In the genomic region with DNA sequence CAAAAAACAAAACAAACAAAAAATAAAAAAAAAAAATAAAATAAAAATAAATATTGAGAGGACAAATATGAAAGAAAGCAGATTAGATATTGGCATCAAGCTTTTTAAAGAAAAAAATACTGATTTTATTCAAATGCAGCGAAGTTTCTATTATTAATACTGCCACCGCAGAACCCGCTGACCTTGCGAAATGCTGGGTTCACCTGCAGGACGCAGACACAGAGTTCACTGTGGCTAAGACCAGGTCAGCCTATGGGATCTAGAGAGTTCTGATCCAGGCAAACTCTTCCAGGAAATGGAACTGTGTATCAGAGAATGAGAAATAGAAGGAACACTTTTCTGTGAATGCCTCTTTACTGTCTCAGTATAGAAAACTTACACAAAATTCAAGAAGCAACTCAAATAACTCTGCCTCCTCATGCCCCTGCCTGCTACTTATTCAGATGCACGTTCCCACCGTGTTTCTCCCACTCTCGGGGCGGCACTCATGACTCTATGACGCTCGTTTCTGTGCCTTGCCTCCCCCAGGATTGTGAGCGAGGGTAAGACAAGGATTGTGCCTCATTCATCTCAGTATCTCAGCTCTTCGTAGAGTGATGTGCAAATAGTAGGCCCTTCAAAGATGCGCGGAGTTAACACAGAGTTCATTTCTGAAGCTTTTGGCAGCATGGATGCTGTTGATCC, we compare ENCODE assay signal across 19 cellular contexts. TPM values are rescaled to one million over a fixed set of nuclear protein-coding genes. Genes with fewer than 3 reads are reported as not detected.
A peak's percentile ranks its signal among the peaks of the same experiment; 100 is the strongest.
DNase-seq lines count a peak whose midpoint lies in the region; ATAC-seq, FAIRE-seq and TF ChIP-seq lines count a peak whose summit lies in the region.
"Had no signal": no experiment of that assay in that cellular context is flagged by ENCODE, and none has a peak within 500 bp of the region (broad histone marks: within the 10 kb centered on the region; RNA-seq: fewer than 3 reads in every experiment).

No MANE protein-coding gene starts in this region.

- no peaks in the 10 kb centered on the region for H3K9me3 Mint-ChIP-seq in endothelial cell (ENCODE audit: unreplicated experiment)
- H3K9me3 Mint-ChIP-seq in activated T-helper 1 cell treated with anti-CD3 and anti-CD28 coated beads, Interleukin-12 subunit alpha, Interleukin-12 subunit beta, Interleukin-2, Interleukin-4 antibody, amounts not matched to agents 30 ng/mL and 10 ng/mL and 1 ng/mL, durations not matched to agents 14 hours and 24 hours and 36 hours, result no peaks in the 10 kb centered on the region
- H3K9me3 Mint-ChIP-seq: CD4-positive, alpha-beta T cell had no signal

- no peaks in the 10 kb centered on the region for H3K79me2 ChIP-seq in K562 (ENCODE audit: control insufficient read depth, insufficient read depth, low read length)

- no peaks in the 10 kb centered on the region for H3K4me1 ChIP-seq in A549
- H3K4me1 ChIP-seq in K562 (replicated peaks in 1 of 2; ENCODE audit: control insufficient read depth in 2 of 2, insufficient read depth in 2 of 2, low read length in 2 of 2), result no peaks in the 10 kb centered on the region
- H3K4me1 ChIP-seq in right lobe of liver, result peaks cover 0 to 17% (median 0%) of the 10 kb centered on the region in 4 donors
- H3K4me1 ChIP-seq in sigmoid colon, result peaks cover 0 to 49% (median 43%) of the 10 kb centered on the region in 4 donors

- POLR2A ChIA-PET in A549 (lab: Yijun Ruan, JAX) (no interaction called here), K562 (lab: Yijun Ruan, JAX) (no interaction called here)

- peaks cover 20 to 47% of the 10 kb centered on the region in 2 experiments; a peak in 4 of 5 replicates for H3K27me3 ChIP-seq in K562 (ENCODE audit: control insufficient read depth in 2 of 2, insufficient read depth in 2 of 2, low read length in 2 of 2)
- H3K27me3 ChIP-seq in right lobe of liver, result no peaks in the 10 kb centered on the region
- no peaks in the 10 kb centered on the region for H3K27me3 ChIP-seq in sigmoid colon

- no peaks in the 10 kb centered on the region for H3K36me3 ChIP-seq in K562 (ENCODE audit: control insufficient read depth, insufficient read depth, low read length)
- H3K36me3 ChIP-seq in right lobe of liver, result no peaks in the 10 kb centered on the region
- no peaks in the 10 kb centered on the region for H3K36me3 ChIP-seq in sigmoid colon

- H2AFZ ChIP-seq in K562 (ENCODE audit: low read depth, low read length), result no peak overlapping the region

- no peak for DNase-seq in A549 (ENCODE audit: low read depth in 1 of 2, low spot score in 1 of 2)
- DNase-seq in K562 (ENCODE audit: extremely low read depth in 1 of 4, low spot score in 3 of 4), result no peak
- peak in 1 of 3 donors; percentile 29 for DNase-seq in right lobe of liver
- DNase-seq in sigmoid colon, result no peak
- no peak for DNase-seq in activated T-cell treated with anti-CD3 and anti-CD28 coated beads, Interleukin-2, amount 50 U/mL, for 48 hours
- DNase-seq in endothelial cell (ENCODE audit: low spot score), result no peak
- no peak for DNase-seq in DMS53 treated with DMSO at 0.1 percent for 48 hours (lab: John Stamatoyannopoulos, UW; ENCODE audit: unreplicated experiment)
- no peak for DNase-seq in activated T-helper 1 cell treated with anti-CD3 and anti-CD28 coated beads, Interleukin-12 subunit alpha, Interleukin-12 subunit beta, Interleukin-2, Interleukin-4 antibody, amounts not matched to agents 30 ng/mL and 10 ng/mL and 1 ng/mL, durations not matched to agents 14 hours and 24 hours and 36 hours (ENCODE audit: low spot score)
- DNase-seq: CD4-positive, alpha-beta T cell; DMS153; GF-D8; KBM-7; NCI-H1105 treated with DMSO at 0.1 percent for 48 hours; NCI-H1694; NCI-H510A; NCI-H774; SHP77 had no signal

- no peaks in the 10 kb centered on the region; the same call in 1 of the 2 replicates for H4K20me1 ChIP-seq in K562 (replicated peaks; ENCODE audit: control insufficient read depth, insufficient read depth, low read length)

- H3K27ac ChIP-seq in A549, result no peak overlapping the region
- no peak overlapping the region; the same call in 2 of the 3 replicates for H3K27ac ChIP-seq in K562 (ENCODE audit: extremely low read depth, low read depth, low read length)
- no peak overlapping the region for H3K27ac ChIP-seq in right lobe of liver
- H3K27ac ChIP-seq in sigmoid colon, result peak overlapping the region in 3 of 4 donors; percentile 85 to 89 (median 87)
- H3K27ac ChIP-seq: 22Rv1 had no signal

- peaks cover 5% of the 10 kb centered on the region for H3K27me3 Mint-ChIP-seq in endothelial cell (ENCODE audit: unreplicated experiment)
- H3K27me3 Mint-ChIP-seq in activated T-helper 1 cell treated with anti-CD3 and anti-CD28 coated beads, Interleukin-12 subunit alpha, Interleukin-12 subunit beta, Interleukin-2, Interleukin-4 antibody, amounts not matched to agents 30 ng/mL and 10 ng/mL and 1 ng/mL, durations not matched to agents 14 hours and 24 hours and 36 hours (ENCODE audit: insufficient read depth), result peaks cover 3% of the 10 kb centered on the region

- no peak overlapping the region for H3K4me2 ChIP-seq in A549
- H3K4me2 ChIP-seq in K562 (ENCODE audit: insufficient read depth, low read length), result no peak overlapping the region

- no peak overlapping the region for H3K9ac ChIP-seq in K562 (ENCODE audit: insufficient read depth in 1 of 2, low read depth in 2 of 2, low read length in 2 of 2)

- TF ChIP-seq RAD21 in A549 (conservative IDR thresholded peaks at IDR 0.05 in 1 of 2, IDR thresholded peaks at IDR 0.05 in 1 of 2) (no peak), K562 (CRISPR knock-in tag; conservative IDR thresholded peaks at IDR 0.05 in 1 of 2, IDR thresholded peaks at IDR 0.05 in 1 of 2) (no peak)

- intact Hi-C loops in K562 (cut with micrococcal nuclease) (loop anchor here (5.0 kb wide), 1 partner anchor 382 kb away; no protein-coding TSS in a partner anchor), right lobe of liver (cut with DNase I) (no loop called here), sigmoid colon (cut with DNase I) (loop anchor here (5.0 kb wide), 2 partner anchors 187 to 212 kb away; a partner anchor contains a TSS)
- intact Hi-C loops in activated T-helper 1 cell treated with anti-CD3 and anti-CD28 coated beads, Interleukin-12 subunit alpha, Interleukin-12 subunit beta, Interleukin-2, Interleukin-4 antibody, amounts not matched to agents 30 ng/mL and 10 ng/mL and 1 ng/mL, durations not matched to agents 14 hours and 24 hours and 36 hours (cut with micrococcal nuclease), result no loop called here

- no peaks in the 10 kb centered on the region for H3K36me3 Mint-ChIP-seq in endothelial cell (ENCODE audit: low read depth, unreplicated experiment)
- H3K36me3 Mint-ChIP-seq in activated T-helper 1 cell treated with anti-CD3 and anti-CD28 coated beads, Interleukin-12 subunit alpha, Interleukin-12 subunit beta, Interleukin-2, Interleukin-4 antibody, amounts not matched to agents 30 ng/mL and 10 ng/mL and 1 ng/mL, durations not matched to agents 14 hours and 24 hours and 36 hours (ENCODE audit: low read depth), result no peaks in the 10 kb centered on the region

- H3K4me3 Mint-ChIP-seq in endothelial cell (ENCODE audit: unreplicated experiment), result no peak overlapping the region
- no peak overlapping the region for H3K4me3 Mint-ChIP-seq in activated T-helper 1 cell treated with anti-CD3 and anti-CD28 coated beads, Interleukin-12 subunit alpha, Interleukin-12 subunit beta, Interleukin-2, Interleukin-4 antibody, amounts not matched to agents 30 ng/mL and 10 ng/mL and 1 ng/mL, durations not matched to agents 14 hours and 24 hours and 36 hours
- H3K4me3 Mint-ChIP-seq: CD4-positive, alpha-beta T cell had no signal

- peaks cover 7% of the 10 kb centered on the region for H3K4me1 Mint-ChIP-seq in endothelial cell (ENCODE audit: unreplicated experiment)
- no peaks in the 10 kb centered on the region for H3K4me1 Mint-ChIP-seq in activated T-helper 1 cell treated with anti-CD3 and anti-CD28 coated beads, Interleukin-12 subunit alpha, Interleukin-12 subunit beta, Interleukin-2, Interleukin-4 antibody, amounts not matched to agents 30 ng/mL and 10 ng/mL and 1 ng/mL, durations not matched to agents 14 hours and 24 hours and 36 hours (ENCODE audit: low read depth)

- no peak overlapping the region for H3K27ac Mint-ChIP-seq in endothelial cell (ENCODE audit: unreplicated experiment)
- no peak overlapping the region for H3K27ac Mint-ChIP-seq in activated T-helper 1 cell treated with anti-CD3 and anti-CD28 coated beads, Interleukin-12 subunit alpha, Interleukin-12 subunit beta, Interleukin-2, Interleukin-4 antibody, amounts not matched to agents 30 ng/mL and 10 ng/mL and 1 ng/mL, durations not matched to agents 14 hours and 24 hours and 36 hours
- H3K27ac Mint-ChIP-seq: CD4-positive, alpha-beta T cell had no signal

- FAIRE-seq in A549 (lab: Jason Lieb, UNC) (no peak), K562 (lab: Jason Lieb, UNC) (no peak)

- 55% methylated on average over 15 of the region's 15 CpGs for WGBS in A549 (ENCODE audit: missing lambda C conversion rate)
- 5% methylated on average over 15 of the region's 15 CpGs for WGBS in K562 (ENCODE audit: insufficient coverage, low coverage, missing lambda C conversion rate)
- WGBS in right lobe of liver (ENCODE audit: insufficient coverage, low coverage, low lambda C conversion rate, missing lambda C conversion rate), result 66% methylated on average over 15 of the region's 15 CpGs
- WGBS in sigmoid colon, 2 donors, result 87 to 92% methylated on average over 15 of the region's 15 CpGs

- no TSS peak for BruUV-seq in K562 (replicated peaks; lab: Mats Ljungman, UMichigan)

- H3K9me3 ChIP-seq in A549, result no peaks in the 10 kb centered on the region
- H3K9me3 ChIP-seq in K562 (replicated peaks; ENCODE audit: control insufficient read depth, insufficient read depth, low read depth, low read length), result no peaks in the 10 kb centered on the region
- no peaks in the 10 kb centered on the region for H3K9me3 ChIP-seq in right lobe of liver
- no peaks in the 10 kb centered on the region for H3K9me3 ChIP-seq in sigmoid colon

- no peak for TF ChIP-seq POLR2A in A549 (IDR thresholded peaks at IDR 0.05; ENCODE audit: low read length)
- TF ChIP-seq POLR2A in K562 (conservative IDR thresholded peaks at IDR 0.05), result no peak
- no peak for TF ChIP-seq POLR2A in right lobe of liver (IDR thresholded peaks at IDR 0.05)
- TF ChIP-seq POLR2A in sigmoid colon (IDR thresholded peaks at IDR 0.05), result no peak

- H3K4me3 ChIP-seq in A549 (no peak overlapping the region), K562 (no peak overlapping the region), right lobe of liver (no peak overlapping the region), sigmoid colon (no peak overlapping the region)

- no peak for TF ChIP-seq CTCF in A549 (IDR thresholded peaks at IDR 0.05)
- TF ChIP-seq CTCF in K562 (IDR thresholded peaks at IDR 0.05 in 2 of 3, conservative IDR thresholded peaks at IDR 0.05 in 1 of 3; ENCODE audit: insufficient read depth in 2 of 3, low read depth in 1 of 3, low read length in 3 of 3), result no peak
- no peak for TF ChIP-seq CTCF in right lobe of liver (IDR thresholded peaks at IDR 0.05)
- no peak for TF ChIP-seq CTCF in sigmoid colon (IDR thresholded peaks at IDR 0.05)
- no peak for TF ChIP-seq CTCF in endothelial cell (IDR thresholded peaks at IDR 0.05; ENCODE audit: unreplicated experiment)

- no peaks in the 10 kb centered on the region for H3K9me1 ChIP-seq in K562 (ENCODE audit: control insufficient read depth, insufficient read depth, low read length)

- ATAC-seq in A549 (no peak), K562 (no peak), right lobe of liver (peak; percentile 49 to 68 (median 60))
- ATAC-seq: HCT116 had no signal

- CTCF ChIA-PET in A549 (lab: Yijun Ruan, JAX) (interaction anchor here (3.6 kb wide), 2 partner anchors 13 to 383 kb away, joined by 17 to 22 read pairs; no protein-coding TSS in a partner anchor), K562 (lab: Yijun Ruan, JAX; ENCODE audit: low intra/inter-chr PET ratio) (no interaction called here)

- in situ Hi-C loops in K562 (cut with MboI), result loop anchor here (10.0 to 25.0 kb wide), 2 partner anchors 370 to 987 kb away; no protein-coding TSS in a partner anchor

- no peak for TF ChIP-seq EP300 in A549 (IDR thresholded peaks at IDR 0.05)
- TF ChIP-seq EP300 in K562 (IDR thresholded peaks at IDR 0.05; ENCODE audit: low read length), result no peak
- no peak for TF ChIP-seq EP300 in sigmoid colon (IDR thresholded peaks at IDR 0.05)

RNA-seq across cellular contexts. Expression of a gene that starts 44.2 kb away (rescaled TPM):
- polyA plus RNA-seq in A549 (2011; rRNA removed) (0.74 and 0.81 TPM in 2 replicates), A549 (2017; fragmentation: RNase III; extraction: RNeasy Plus Mini Kit Qiagen cat#74134 plus additional on column Dnase treatment) (0.09 to 0.29 TPM (median 0.16 TPM) in 3 replicates), K562 (2011; rRNA removed) (not detected in 2 replicates), K562 (2014; fragmentation: Illumina TruSeq; extraction: Trizol) (not detected in 2 replicates), K562 (2014; fragmentation: Nextera tagmentation; extraction: Ambion mirVana) (under 1 TPM in 1 of 2 experiments, not detected in 1; 0.01 TPM), K562 (2014; rRNA removed) (0.05 TPM in 1 of 2 replicates, not detected in the other), sigmoid colon (1 to 10 TPM; 1.8 to 5.2 (median 2.4) TPM)
- 0.04 and 0.05 TPM in 2 replicates for polyA plus RNA-seq in A549 (2012; cell fraction: cytosol; rRNA removed)
- 0.02 and 0.04 TPM in 2 replicates for polyA plus RNA-seq in A549 (2012; cell fraction: nucleus; rRNA removed)
- 0.66 and 0.68 TPM in 2 replicates for polyA minus RNA-seq in A549 (2011; rRNA and poly(A)+ RNA removed)
- total RNA-seq in K562 (2011; cell fraction: chromatin; rRNA removed; ENCODE audit: low replicate concordance), result not detected in 2 replicates
- total RNA-seq in K562 (2011; cell fraction: nucleolus; rRNA removed), result not detected in 2 replicates
- not detected in 2 replicates for total RNA-seq in K562 (2011; cell fraction: nucleoplasm; rRNA removed)
- total RNA-seq in K562 (2014; rRNA removed) (not detected in 2 replicates), K562 (2014; rRNA removed; fragmentation: Illumina TruSeq; extraction: Trizol) (0.13 TPM in 1 of 2 replicates, not detected in the other), K562 (2015; rRNA removed; fragmentation: Illumina TruSeq; extraction: Trizol) (not detected in 2 replicates), K562 (2021) (not detected in 2 replicates), right lobe of liver (10 to 100 TPM in 2 of 6 experiments, 1 to 10 TPM in 4; 6.8 to 14.9 (median 9.2) TPM), sigmoid colon (1 to 10 TPM; 3.0 to 8.2 (median 5.0) TPM), endothelial cell (ENCODE audit: unreplicated experiment) (not detected)
- polyA plus RNA-seq in K562 (2011; cell fraction: cytosol; rRNA removed), result not detected in 2 replicates
- 0.07 TPM in 1 of 2 replicates, not detected in the other for polyA plus RNA-seq in K562 (2011; cell fraction: nucleus; rRNA removed)
- polyA plus RNA-seq in K562 (2012), result 0.07 TPM in 1 of 2 replicates, not detected in the other
- not detected in 2 replicates for polyA minus RNA-seq in K562 (2011; rRNA and poly(A)+ RNA removed)
- polyA minus RNA-seq in K562 (2011; cell fraction: cytosol; rRNA and poly(A)+ RNA removed), result not detected in 2 replicates
- polyA minus RNA-seq in K562 (2011; cell fraction: nucleus; rRNA and poly(A)+ RNA removed), result not detected in 2 replicates
- total RNA-seq in activated T-helper 1 cell treated with anti-CD3 and anti-CD28 coated beads, Interleukin-12 subunit alpha, Interleukin-12 subunit beta, Interleukin-2, Interleukin-4 antibody, amounts not matched to agents 30 ng/mL and 10 ng/mL and 1 ng/mL, durations not matched to agents 14 hours and 24 hours and 36 hours, result not detected in 2 replicates

Comparison
In these comparisons a context has a peak if more than half of its experiments do, and no peak if none do; other contexts are left out.
1. ATAC-seq: peak in right lobe of liver (4 of 4); none in A549 (0 of 2) and K562 (single experiment).
2. H3K27ac ChIP-seq: peak in sigmoid colon (3 of 4); none in A549 (0 of 2), K562 (single experiment) and right lobe of liver (0 of 3).
3. intact Hi-C loops: an anchor here in K562 (5.0 kb wide) and sigmoid colon (5.0 kb wide); none called in right lobe of liver and activated T-helper 1 cell treated with anti-CD3 and anti-CD28 coated beads, Interleukin-12 subunit alpha, Interleukin-12 subunit beta, Interleukin-2, Interleukin-4 antibody, amounts not matched to agents 30 ng/mL and 10 ng/mL and 1 ng/mL, durations not matched to agents 14 hours and 24 hours and 36 hours.